1 cellular context compared by ENCODE assay signal in the genomic region with DNA sequence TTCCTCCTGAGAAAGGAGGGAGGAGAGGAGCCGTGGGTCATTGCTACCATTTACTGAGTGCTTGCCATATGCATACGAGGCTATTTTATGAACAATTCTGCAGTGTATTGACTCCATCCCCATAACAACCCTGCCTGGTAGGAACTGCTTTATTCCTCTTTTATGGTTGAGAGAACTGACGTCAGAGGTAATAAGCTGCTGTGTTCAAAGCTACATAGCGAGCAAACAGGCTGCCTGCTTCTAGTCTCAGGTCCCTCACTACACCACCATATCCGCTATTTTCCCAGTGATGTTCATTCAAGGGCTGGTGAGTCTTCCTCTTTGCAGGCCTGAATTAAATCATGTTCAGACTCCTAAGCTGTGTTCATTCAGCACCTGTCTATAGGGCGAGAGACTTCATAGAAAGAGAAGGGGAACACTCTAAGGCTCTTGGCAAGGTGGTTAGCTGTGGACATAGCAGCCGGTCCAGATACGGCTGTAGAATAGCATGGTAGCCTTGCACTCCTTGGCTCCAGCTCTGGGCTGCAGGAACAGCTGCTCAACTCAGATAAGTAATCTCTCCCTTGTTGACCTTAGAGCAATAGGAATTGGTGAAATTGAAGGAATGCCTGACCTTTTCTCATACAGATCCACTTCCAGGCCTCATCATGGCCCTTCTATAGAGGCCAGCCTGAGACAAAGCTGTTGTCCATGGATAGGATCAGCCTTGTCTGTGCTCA.
TF ChIP-seq lines count a peak whose summit lies in the region.

No MANE protein-coding gene starts in this region.

TF ChIP-seq in K562, 482 proteins besides CTCF, POLR2A, EP300 and RAD21 (continued from another document and continues in another):
- TF ChIP-seq, protein P1, sequence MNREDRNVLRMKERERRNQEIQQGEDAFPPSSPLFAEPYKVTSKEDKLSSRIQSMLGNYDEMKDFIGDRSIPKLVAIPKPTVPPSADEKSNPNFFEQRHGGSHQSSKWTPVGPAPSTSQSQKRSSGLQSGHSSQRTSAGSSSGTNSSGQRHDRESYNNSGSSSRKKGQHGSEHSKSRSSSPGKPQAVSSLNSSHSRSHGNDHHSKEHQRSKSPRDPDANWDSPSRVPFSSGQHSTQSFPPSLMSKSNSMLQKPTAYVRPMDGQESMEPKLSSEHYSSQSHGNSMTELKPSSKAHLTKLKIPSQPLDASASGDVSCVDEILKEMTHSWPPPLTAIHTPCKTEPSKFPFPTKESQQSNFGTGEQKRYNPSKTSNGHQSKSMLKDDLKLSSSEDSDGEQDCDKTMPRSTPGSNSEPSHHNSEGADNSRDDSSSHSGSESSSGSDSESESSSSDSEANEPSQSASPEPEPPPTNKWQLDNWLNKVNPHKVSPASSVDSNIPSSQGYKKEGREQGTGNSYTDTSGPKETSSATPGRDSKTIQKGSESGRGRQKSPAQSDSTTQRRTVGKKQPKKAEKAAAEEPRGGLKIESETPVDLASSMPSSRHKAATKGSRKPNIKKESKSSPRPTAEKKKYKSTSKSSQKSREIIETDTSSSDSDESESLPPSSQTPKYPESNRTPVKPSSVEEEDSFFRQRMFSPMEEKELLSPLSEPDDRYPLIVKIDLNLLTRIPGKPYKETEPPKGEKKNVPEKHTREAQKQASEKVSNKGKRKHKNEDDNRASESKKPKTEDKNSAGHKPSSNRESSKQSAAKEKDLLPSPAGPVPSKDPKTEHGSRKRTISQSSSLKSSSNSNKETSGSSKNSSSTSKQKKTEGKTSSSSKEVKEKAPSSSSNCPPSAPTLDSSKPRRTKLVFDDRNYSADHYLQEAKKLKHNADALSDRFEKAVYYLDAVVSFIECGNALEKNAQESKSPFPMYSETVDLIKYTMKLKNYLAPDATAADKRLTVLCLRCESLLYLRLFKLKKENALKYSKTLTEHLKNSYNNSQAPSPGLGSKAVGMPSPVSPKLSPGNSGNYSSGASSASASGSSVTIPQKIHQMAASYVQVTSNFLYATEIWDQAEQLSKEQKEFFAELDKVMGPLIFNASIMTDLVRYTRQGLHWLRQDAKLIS (CRISPR knock-in tag; IDR thresholded peaks at IDR 0.05): no peak
- TF ChIP-seq CREB5 (CRISPR knock-in tag; IDR thresholded peaks at IDR 0.05) (no peak), JUNB (CRISPR knock-in tag; conservative IDR thresholded peaks at IDR 0.05) (no peak), FOXM1 (IDR thresholded peaks at IDR 0.05; ENCODE audit: low read depth) (peak; percentile 57), FOXM1 (CRISPR knock-in tag; IDR thresholded peaks at IDR 0.05; ENCODE audit: low read depth) (no peak), ATF7 (IDR thresholded peaks at IDR 0.05) (peak; percentile 54; the same call in 1 of the 2 replicates), HNRNPL (IDR thresholded peaks at IDR 0.05; ENCODE audit: low read depth, low read length) (no peak), ZNF655 (CRISPR knock-in tag; IDR thresholded peaks at IDR 0.05) (no peak), ARID4B (CRISPR knock-in tag; IDR thresholded peaks at IDR 0.05) (no peak), HMG20A (CRISPR knock-in tag; conservative IDR thresholded peaks at IDR 0.05) (no peak), HDAC6 (IDR thresholded peaks at IDR 0.05; ENCODE audit: low read depth, low read length) (no peak), SAFB (IDR thresholded peaks at IDR 0.05; ENCODE audit: borderline replicate concordance, low read depth, low read length) (no peak), ZNF561 (CRISPR knock-in tag; conservative IDR thresholded peaks at IDR 0.05) (no peak), ZNF766 (CRISPR knock-in tag; conservative IDR thresholded peaks at IDR 0.05) (no peak), CHD4 (IDR thresholded peaks at IDR 0.05; ENCODE audit: insufficient read depth, insufficient replicate concordance, low read depth, low read length, poor library complexity, severe bottlenecking) (no peak), KLF10 (CRISPR knock-in tag; IDR thresholded peaks at IDR 0.05) (no peak), ELF4 (CRISPR knock-in tag; IDR thresholded peaks at IDR 0.05) (no peak), ZBTB7A (IDR thresholded peaks at IDR 0.05; ENCODE audit: borderline replicate concordance, control insufficient read depth, low read depth, low read length) (no peak), CHAMP1 (IDR thresholded peaks at IDR 0.05) (no peak), ZNF57 (CRISPR knock-in tag; IDR thresholded peaks at IDR 0.05) (no peak), ZNF23 (CRISPR knock-in tag; IDR thresholded peaks at IDR 0.05) (no peak), FOXA3 (CRISPR knock-in tag; conservative IDR thresholded peaks at IDR 0.05 in 1 of 2, IDR thresholded peaks at IDR 0.05 in 1 of 2) (peak; percentile 88 to 93)
- TF ChIP-seq, protein P2, sequence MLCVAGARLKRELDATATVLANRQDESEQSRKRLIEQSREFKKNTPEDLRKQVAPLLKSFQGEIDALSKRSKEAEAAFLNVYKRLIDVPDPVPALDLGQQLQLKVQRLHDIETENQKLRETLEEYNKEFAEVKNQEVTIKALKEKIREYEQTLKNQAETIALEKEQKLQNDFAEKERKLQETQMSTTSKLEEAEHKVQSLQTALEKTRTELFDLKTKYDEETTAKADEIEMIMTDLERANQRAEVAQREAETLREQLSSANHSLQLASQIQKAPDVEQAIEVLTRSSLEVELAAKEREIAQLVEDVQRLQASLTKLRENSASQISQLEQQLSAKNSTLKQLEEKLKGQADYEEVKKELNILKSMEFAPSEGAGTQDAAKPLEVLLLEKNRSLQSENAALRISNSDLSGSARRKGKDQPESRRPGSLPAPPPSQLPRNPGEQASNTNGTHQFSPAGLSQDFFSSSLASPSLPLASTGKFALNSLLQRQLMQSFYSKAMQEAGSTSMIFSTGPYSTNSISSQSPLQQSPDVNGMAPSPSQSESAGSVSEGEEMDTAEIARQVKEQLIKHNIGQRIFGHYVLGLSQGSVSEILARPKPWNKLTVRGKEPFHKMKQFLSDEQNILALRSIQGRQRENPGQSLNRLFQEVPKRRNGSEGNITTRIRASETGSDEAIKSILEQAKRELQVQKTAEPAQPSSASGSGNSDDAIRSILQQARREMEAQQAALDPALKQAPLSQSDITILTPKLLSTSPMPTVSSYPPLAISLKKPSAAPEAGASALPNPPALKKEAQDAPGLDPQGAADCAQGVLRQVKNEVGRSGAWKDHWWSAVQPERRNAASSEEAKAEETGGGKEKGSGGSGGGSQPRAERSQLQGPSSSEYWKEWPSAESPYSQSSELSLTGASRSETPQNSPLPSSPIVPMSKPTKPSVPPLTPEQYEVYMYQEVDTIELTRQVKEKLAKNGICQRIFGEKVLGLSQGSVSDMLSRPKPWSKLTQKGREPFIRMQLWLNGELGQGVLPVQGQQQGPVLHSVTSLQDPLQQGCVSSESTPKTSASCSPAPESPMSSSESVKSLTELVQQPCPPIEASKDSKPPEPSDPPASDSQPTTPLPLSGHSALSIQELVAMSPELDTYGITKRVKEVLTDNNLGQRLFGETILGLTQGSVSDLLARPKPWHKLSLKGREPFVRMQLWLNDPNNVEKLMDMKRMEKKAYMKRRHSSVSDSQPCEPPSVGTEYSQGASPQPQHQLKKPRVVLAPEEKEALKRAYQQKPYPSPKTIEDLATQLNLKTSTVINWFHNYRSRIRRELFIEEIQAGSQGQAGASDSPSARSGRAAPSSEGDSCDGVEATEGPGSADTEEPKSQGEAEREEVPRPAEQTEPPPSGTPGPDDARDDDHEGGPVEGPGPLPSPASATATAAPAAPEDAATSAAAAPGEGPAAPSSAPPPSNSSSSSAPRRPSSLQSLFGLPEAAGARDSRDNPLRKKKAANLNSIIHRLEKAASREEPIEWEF (CRISPR knock-in tag; IDR thresholded peaks at IDR 0.05): no peak
- TF ChIP-seq, protein P3, sequence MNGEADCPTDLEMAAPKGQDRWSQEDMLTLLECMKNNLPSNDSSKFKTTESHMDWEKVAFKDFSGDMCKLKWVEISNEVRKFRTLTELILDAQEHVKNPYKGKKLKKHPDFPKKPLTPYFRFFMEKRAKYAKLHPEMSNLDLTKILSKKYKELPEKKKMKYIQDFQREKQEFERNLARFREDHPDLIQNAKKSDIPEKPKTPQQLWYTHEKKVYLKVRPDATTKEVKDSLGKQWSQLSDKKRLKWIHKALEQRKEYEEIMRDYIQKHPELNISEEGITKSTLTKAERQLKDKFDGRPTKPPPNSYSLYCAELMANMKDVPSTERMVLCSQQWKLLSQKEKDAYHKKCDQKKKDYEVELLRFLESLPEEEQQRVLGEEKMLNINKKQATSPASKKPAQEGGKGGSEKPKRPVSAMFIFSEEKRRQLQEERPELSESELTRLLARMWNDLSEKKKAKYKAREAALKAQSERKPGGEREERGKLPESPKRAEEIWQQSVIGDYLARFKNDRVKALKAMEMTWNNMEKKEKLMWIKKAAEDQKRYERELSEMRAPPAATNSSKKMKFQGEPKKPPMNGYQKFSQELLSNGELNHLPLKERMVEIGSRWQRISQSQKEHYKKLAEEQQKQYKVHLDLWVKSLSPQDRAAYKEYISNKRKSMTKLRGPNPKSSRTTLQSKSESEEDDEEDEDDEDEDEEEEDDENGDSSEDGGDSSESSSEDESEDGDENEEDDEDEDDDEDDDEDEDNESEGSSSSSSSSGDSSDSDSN (IDR thresholded peaks at IDR 0.05; ENCODE audit: borderline replicate concordance in 1 of 2, low read depth in 2 of 2, low read length in 2 of 2): 0 out of 4 replicates have a peak, but pooled peaks of 1 of the 2 experiments have one; percentile 58
